Comparison of ENCODE assay signal across 6 cellular contexts in the genomic region with DNA sequence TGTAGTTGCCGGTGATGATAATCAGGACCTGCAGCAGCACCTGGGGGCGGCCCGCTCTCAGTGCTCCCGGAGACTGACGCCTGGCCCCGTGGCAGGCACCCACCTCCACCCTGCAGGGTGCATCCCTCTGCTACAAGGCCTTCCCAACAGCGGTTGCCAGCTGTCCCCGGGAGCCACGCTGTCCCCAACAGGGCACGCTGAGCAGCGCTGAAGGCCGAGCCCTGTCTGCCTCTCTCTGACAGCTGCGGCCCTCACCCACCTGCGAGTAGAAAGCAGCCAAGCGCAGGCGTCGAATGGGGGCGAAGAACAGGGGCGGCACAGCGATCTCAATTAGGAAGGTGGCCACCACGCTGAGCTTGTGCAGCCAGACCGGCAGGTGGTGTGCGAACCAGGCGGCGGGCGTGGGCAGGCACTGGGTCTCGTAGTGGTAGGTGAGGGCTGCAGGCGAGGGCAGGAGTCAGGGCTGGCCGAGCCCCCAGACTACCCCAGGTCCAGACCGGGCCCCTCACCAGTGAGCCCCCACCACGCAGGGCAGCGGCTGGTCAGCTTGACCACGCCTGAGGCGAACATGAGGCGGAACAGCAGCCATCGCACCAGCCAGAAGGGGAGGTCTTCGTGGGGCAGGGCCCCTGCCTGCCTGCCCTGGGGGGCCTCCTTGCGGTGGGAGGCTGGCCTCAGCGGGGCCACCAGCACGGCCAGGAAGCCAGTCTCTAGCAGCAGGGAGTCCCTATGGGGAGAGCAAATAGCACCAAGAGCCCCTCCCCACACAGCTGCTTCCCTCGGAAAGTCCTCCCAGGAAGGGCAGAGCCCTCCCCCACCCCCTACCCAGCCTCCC. TPM values are rescaled to one million over a fixed set of nuclear protein-coding genes. Genes with fewer than 3 reads are reported as not detected.
DNase-seq lines count a peak whose midpoint lies in the region; ATAC-seq and TF ChIP-seq lines count a peak whose summit lies in the region.

No MANE protein-coding gene starts in this region.

- H3K27me3 ChIP-seq in HL-60 (ENCODE audit: insufficient read depth, poor library complexity, severe bottlenecking) (no peaks in the 10 kb centered on the region), ascending aorta (no peaks in the 10 kb centered on the region), ovary (no peaks in the 10 kb centered on the region)

- H3K4me3 ChIP-seq in HL-60 (replicated peaks; ENCODE audit: insufficient read depth, low read length): peak overlapping the region; percentile 81; the same call in 1 of the 2 replicates
- peak overlapping the region; percentile 83 to 94 for H3K4me3 ChIP-seq in ascending aorta
- H3K4me3 ChIP-seq in ovary: peak overlapping the region; percentile 81

- H3K4me1 ChIP-seq in ascending aorta (peaks cover 10 to 20% of the 10 kb centered on the region in 2 donors), ovary (ENCODE audit: insufficient read depth) (peaks cover 13% of the 10 kb centered on the region)

- H3K27ac ChIP-seq in HL-60 (replicated peaks): no peak overlapping the region
- H3K27ac ChIP-seq in ascending aorta: no peak overlapping the region
- H3K27ac ChIP-seq in ovary: peak overlapping the region in 1 of 2 donors; percentile 74

- no peak for TF ChIP-seq EP300 in ovary (IDR thresholded peaks at IDR 0.05)

- no peak for TF ChIP-seq POLR2A in ovary (IDR thresholded peaks at IDR 0.05)

- H3K9me3 ChIP-seq in ascending aorta (no peaks in the 10 kb centered on the region), ovary (no peaks in the 10 kb centered on the region)

- intact Hi-C loops in ascending aorta (cut with DNase I) (loop anchor here (2.0 to 10.0 kb wide), 4 partner anchors 56 to 541 kb away; a partner anchor contains a TSS), ovary (cut with DNase I) (loop anchor here in 1 of 4 donors (10.0 kb wide), 1 partner anchor 261 kb away; a partner anchor contains a TSS)

- WGBS in ovary, 3 donors: 83 to 87% (median 86%) methylated on average over 38 to 41 of the region's 41 CpGs

- no peak for ATAC-seq in GM18909 (IDR thresholded peaks at IDR 0.05; ENCODE audit: poor library complexity, unreplicated experiment)
- ATAC-seq in HG03460 (IDR thresholded peaks at IDR 0.05; ENCODE audit: unreplicated experiment): no peak

- H3K36me3 ChIP-seq in ascending aorta (peaks cover 32 to 38% of the 10 kb centered on the region in 2 donors), ovary (no peaks in the 10 kb centered on the region)

- no peak for TF ChIP-seq CTCF in HL-60 (IDR thresholded peaks at IDR 0.05; ENCODE audit: insufficient read depth, low read length)
- TF ChIP-seq CTCF in ascending aorta (IDR thresholded peaks at IDR 0.05): no peak
- no peak for TF ChIP-seq CTCF in ovary (IDR thresholded peaks at IDR 0.05)

- DNase-seq in HL-60 (ENCODE audit: low read depth in 1 of 2, low spot score in 1 of 2) (no peak), ascending aorta (ENCODE audit: low spot score in 2 of 2) (no peak), ovary (peak in 3 of 5 donors; percentile 58 to 60 (median 58))
- no peak for DNase-seq in stimulated activated CD4-positive, alpha-beta T cell treated with anti-CD3 and anti-CD28 coated beads, Interleukin-12 subunit alpha, Interleukin-12 subunit beta, amount 100 ng/mL, for 4 hours

RNA-seq across cellular contexts. Expression of a gene that starts 1.5 kb away (rescaled TPM):
- total RNA-seq in ascending aorta (119 TPM), ovary (10 to 100 TPM; 43.6 to 76.6 (median 60.9) TPM)
- polyA plus RNA-seq in ovary: 10 to 100 TPM in 1 of 2 donors, 1 to 10 TPM in 1; 1.5 to 52.3 TPM

RNA-seq across cellular contexts. Expression of a gene that starts 2.0 kb away (rescaled TPM):
- total RNA-seq in ascending aorta (41.7 TPM), ovary (10 to 100 TPM; 37.1 to 61.5 (median 53.7) TPM)
- polyA plus RNA-seq in ovary: 10 to 100 TPM; 11.5 to 49.0 TPM

RNA-seq across cellular contexts. Expression of a gene that starts 19.3 kb away (rescaled TPM):
- total RNA-seq in ascending aorta (not detected), ovary (under 1 TPM in 1 of 7 donors, not detected in 6; 0.20 TPM)
- not detected for polyA plus RNA-seq in ovary

RNA-seq across cellular contexts. Expression of a gene that starts 19.4 kb away (rescaled TPM):
- total RNA-seq in ascending aorta: not detected
- total RNA-seq in ovary: 1 to 10 TPM in 2 of 7 donors, under 1 TPM in 2, not detected in 3; 0.73 to 5.1 (median 2.6) TPM
- under 1 TPM in 1 of 2 donors, not detected in 1; 0.75 TPM for polyA plus RNA-seq in ovary

RNA-seq across cellular contexts. Expression of a gene that starts 23.8 kb away (rescaled TPM):
- total RNA-seq in ascending aorta (150 TPM), ovary (10 to 100 TPM in 5 of 7 donors, 1 to 10 TPM in 2; 6.6 to 72.4 (median 15.9) TPM)
- polyA plus RNA-seq in ovary: 1 to 10 TPM; 2.7 to 8.4 TPM

Comparison
In these comparisons a context has a peak if more than half of its experiments do, and no peak if none do; other contexts are left out.
1. DNase-seq: peak in ovary (3 of 5); none in HL-60 (0 of 2), ascending aorta (0 of 2) and stimulated activated CD4-positive, alpha-beta T cell treated with anti-CD3 and anti-CD28 coated beads, Interleukin-12 subunit alpha, Interleukin-12 subunit beta, amount 100 ng/mL, for 4 hours (single experiment).
2. Peak in every context shown above with its lines, with median percentiles within 50 percentile points of each other: H3K4me3 ChIP-seq.